In genomic region chr1:238485062-238485905, GRCh38 we compare ENCODE assay signal across 8 cellular contexts.
A peak's percentile ranks its signal among the peaks of the same experiment; 100 is the strongest.
DNase-seq lines count a peak whose midpoint lies in the region; ATAC-seq and TF ChIP-seq lines count a peak whose summit lies in the region.

No MANE protein-coding gene starts in this region.

- in situ Hi-C loops in ACHN (cut with HindIII; ENCODE audit: low pct_ligation_motif_present, low pct_unique_long_range_greater_than_20kb, low sequenced_read_pairs): no loop called here

- DNase-seq in ACHN (peak; percentile 88), NB4 (ENCODE audit: low read depth) (peak; percentile 70), brain pericyte (ENCODE audit: low read depth, low spot score) (peak; percentile 52), lower lobe of right lung (no peak), erythroblast (lab: John Stamatoyannopoulos, UW) (no peak)
- no peak for DNase-seq in effector CD4-positive, alpha-beta T cell
- no peak for DNase-seq in activated CD4-positive, alpha-beta T cell treated with anti-CD3 and anti-CD28 coated beads, Interleukin-2, amount 50 U/mL, for 1 hour

- no peak for TF ChIP-seq POLR2A in NB4 (IDR thresholded peaks at IDR 0.05; ENCODE audit: extremely low read depth, insufficient read length)
- no peak for TF ChIP-seq POLR2A in erythroblast (IDR thresholded peaks at IDR 0.05; ENCODE audit: low read length)

- TF ChIP-seq CTCF in NB4 (IDR thresholded peaks at IDR 0.05; ENCODE audit: low read depth, low read length) (no peak), lower lobe of right lung (IDR thresholded peaks at IDR 0.05) (no peak)

- H3K4me3 ChIP-seq in NB4 (ENCODE audit: low read depth, low read length) (no peak overlapping the region), lower lobe of right lung (peak overlapping the region; percentile 2)

- peak; percentile 42 to 60 for ATAC-seq in lower lobe of right lung
- no peak for ATAC-seq in HG02642 (IDR thresholded peaks at IDR 0.05; ENCODE audit: poor library complexity, unreplicated experiment)

- no peaks in the 10 kb centered on the region for H3K9me3 ChIP-seq in lower lobe of right lung

- no peaks in the 10 kb centered on the region for H3K27me3 ChIP-seq in lower lobe of right lung (ENCODE audit: low read depth)

- H3K4me1 ChIP-seq in lower lobe of right lung: no peaks in the 10 kb centered on the region

- intact Hi-C loops in lower lobe of right lung (cut with DNase I): no loop called here

- no peaks in the 10 kb centered on the region for H3K36me3 ChIP-seq in lower lobe of right lung

- no peak overlapping the region for H3K27ac ChIP-seq in lower lobe of right lung

Comparison
In these comparisons a context has a peak if more than half of its experiments do, and no peak if none do; other contexts are left out.
1. DNase-seq: peak in ACHN (single experiment), NB4 (single experiment) and brain pericyte (single experiment); none in lower lobe of right lung (single experiment), erythroblast (0 of 2), effector CD4-positive, alpha-beta T cell (single experiment) and activated CD4-positive, alpha-beta T cell treated with anti-CD3 and anti-CD28 coated beads, Interleukin-2, amount 50 U/mL, for 1 hour (single experiment).